Comparison of ENCODE assay signal across 20 cellular contexts in the genomic region with DNA sequence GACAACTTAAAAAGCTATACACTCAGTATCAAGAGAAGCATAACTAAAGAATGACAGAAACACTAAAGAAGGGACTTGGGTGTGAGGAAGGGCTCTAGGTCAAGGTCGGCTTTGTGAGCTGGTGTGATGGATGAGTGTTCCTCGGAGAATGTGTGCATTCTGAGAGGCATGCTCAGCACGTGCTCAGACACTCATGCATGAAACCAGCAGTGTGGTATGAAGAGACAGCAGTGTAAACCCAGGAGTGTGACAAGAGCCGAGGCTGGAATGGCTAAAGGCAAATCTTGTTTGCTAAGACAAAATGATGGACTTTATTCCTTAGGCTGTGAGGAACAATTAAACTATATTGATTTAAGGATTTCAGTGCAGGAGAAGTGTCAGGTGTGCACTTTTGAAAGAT.
DNase-seq lines count a peak whose midpoint lies in the region; ATAC-seq, FAIRE-seq and TF ChIP-seq lines count a peak whose summit lies in the region.
"Had no signal": no experiment of that assay in that cellular context is flagged by ENCODE, and none has a peak within 500 bp of the region (broad histone marks: within the 10 kb centered on the region; RNA-seq: fewer than 3 reads in every experiment).

No MANE protein-coding gene starts in this region.

- H4K20me1 ChIP-seq in IMR-90 (ENCODE audit: insufficient read depth, low read length), result no peaks in the 10 kb centered on the region

- no peak overlapping the region for H3K18ac ChIP-seq in IMR-90 (ENCODE audit: low read depth, low read length)

- H3K4me1 ChIP-seq in IMR-90 (ENCODE audit: control insufficient read depth, insufficient read depth, low read length) (no peaks in the 10 kb centered on the region), upper lobe of right lung (no peaks in the 10 kb centered on the region)
- H3K4me1 ChIP-seq: heart right ventricle had no signal

- no peak for TF ChIP-seq RAD21 in IMR-90 (IDR thresholded peaks at IDR 0.05; ENCODE audit: low read length)

- dilution Hi-C loops in IMR-90 (cut with HindIII; ENCODE audit: low sequenced_read_pairs, unreplicated experiment), result no loop called here

- no peak overlapping the region for H2AFZ ChIP-seq in IMR-90 (replicated peaks; ENCODE audit: low read length, poor library complexity)

- H4K8ac ChIP-seq in IMR-90 (ENCODE audit: low read depth in 2 of 2, low read length in 2 of 2), result no peak overlapping the region

- H3K79me1 ChIP-seq in IMR-90 (ENCODE audit: low read depth in 1 of 2, low read length in 2 of 2), result peaks cover 0 to 6% of the 10 kb centered on the region in 2 experiments; a peak in 1 of 4 replicates

- peak; percentile 12 for DNase-seq in AG10803 (ENCODE audit: low read depth)
- peak; percentile 78 for DNase-seq in IMR-90
- peak; percentile 19 for DNase-seq in bronchial epithelial cell (ENCODE audit: low read depth)
- DNase-seq in left colon, result no peak
- DNase-seq in HEK293T (ENCODE audit: extremely low spot score), result no peak
- DNase-seq in upper lobe of right lung, result no peak
- no peak for DNase-seq in NCI-H187 treated with DMSO at 0.1 percent for 48 hours (lab: John Stamatoyannopoulos, UW)
- DNase-seq: activated CD4-positive, alpha-beta T cell treated with anti-CD3 and anti-CD28 coated beads for 4 hours; caudate nucleus; CD4-positive, alpha-beta memory T cell; esophagus squamous epithelium; heart right ventricle; KG1; NCI-H526 treated with DMSO at 0.1 percent for 48 hours; stimulated activated CD4-positive, alpha-beta T cell treated with anti-CD3 and anti-CD28 coated beads, Interleukin-15, amount 100 ng/mL, for 24 hours; stimulated activated naive B cell treated with anti-CD40 and anti-IgM and Interleukin-4, amounts not matched to agents 10 μg/mL and 1 μg/mL and 100 μg/mL, for 72 hours; upper lobe of left lung had no signal

- H3K27me3 ChIP-seq in IMR-90 (ENCODE audit: control insufficient read depth, insufficient read depth, low read length) (no peaks in the 10 kb centered on the region), bronchial epithelial cell (ENCODE audit: control insufficient read depth, insufficient read depth, low read length) (no peaks in the 10 kb centered on the region), upper lobe of right lung (no peaks in the 10 kb centered on the region)
- H3K27me3 ChIP-seq: adrenal gland, esophagus squamous epithelium, heart right ventricle, upper lobe of left lung had no signal

- WGBS in IMR-90 (ENCODE audit: extremely low coverage in 2 of 2, insufficient read length in 1 of 2), 2 experiments, result 22% methylated on average over 3 of the region's 4 CpGs; no CpG with 5 or more reads in 1 of the 2 experiments

- TF ChIP-seq POLR2A in IMR-90 (IDR thresholded peaks at IDR 0.05; ENCODE audit: low read depth, low read length), result no peak

- FAIRE-seq in bronchial epithelial cell (lab: Jason Lieb, UNC), result peak; percentile 18
- FAIRE-seq: islet of Langerhans had no signal

- POLR2A ChIA-PET in IMR-90 (lab: Charles Lee; ENCODE audit: unreplicated experiment), result no interaction called here
- POLR2A ChIA-PET in HEK293T (lab: Yijun Ruan, JAX), result no interaction called here

- no peak overlapping the region for H3K9ac ChIP-seq in IMR-90 (ENCODE audit: low read depth, low read length)

- H3K9me3 ChIP-seq in IMR-90 (ENCODE audit: control insufficient read depth, insufficient read depth, low read length), result no peaks in the 10 kb centered on the region
- H3K9me3 ChIP-seq in upper lobe of right lung, result no peaks in the 10 kb centered on the region
- H3K9me3 ChIP-seq: adrenal gland, esophagus squamous epithelium, heart right ventricle, upper lobe of left lung had no signal

- H3K4me3 ChIP-seq in AG10803 (ENCODE audit: low read length) (no peak overlapping the region), IMR-90 (ENCODE audit: insufficient read depth, low read depth, low read length) (no peak overlapping the region), bronchial epithelial cell (ENCODE audit: low read depth, low read length) (no peak overlapping the region), upper lobe of right lung (no peak overlapping the region)
- H3K4me3 ChIP-seq: adrenal gland, esophagus squamous epithelium, heart right ventricle, upper lobe of left lung had no signal

- CTCF ChIA-PET in IMR-90 (lab: Yijun Ruan, JAX) (interaction anchor here (1.0 kb wide), 1 partner anchor 155 kb away, joined by 3 read pairs; no protein-coding TSS in a partner anchor), HEK293T (lab: Yijun Ruan, JAX) (interaction anchor here (1.0 to 5.1 kb wide), 2 partner anchors 13 to 14 kb away, joined by 3 to 22 read pairs; no protein-coding TSS in a partner anchor)

- H3K27ac ChIP-seq in IMR-90 (ENCODE audit: insufficient read depth, low read length), result no peak overlapping the region
- no peak overlapping the region for H3K27ac ChIP-seq in upper lobe of right lung
- H3K27ac ChIP-seq: adrenal gland, esophagus squamous epithelium, heart right ventricle, upper lobe of left lung had no signal

- ATAC-seq in IMR-90 (ENCODE audit: low read depth) (peak; percentile 90), left colon (peak; percentile 91), upper lobe of right lung (no peak), SK-N-SH treated with all-trans-retinoic acid at 6 μM for 48 hours (no peak)
- ATAC-seq: heart right ventricle; stimulated activated naive B cell treated with anti-CD40 and anti-IgM and Interleukin-4, amounts not matched to agents 10 μg/mL and 1 μg/mL and 100 μg/mL, for 72 hours had no signal

- H4K91ac ChIP-seq in IMR-90 (ENCODE audit: insufficient read depth, low read depth, low read length), result no peak overlapping the region

- intact Hi-C loops in IMR-90 (cut with micrococcal nuclease) (no loop called here), left colon (cut with DNase I, micrococcal nuclease) (no loop called here), upper lobe of right lung (cut with DNase I) (no loop called here)

- no peak overlapping the region for H3K56ac ChIP-seq in IMR-90 (ENCODE audit: extremely low read depth, insufficient read depth, low read length)

- H3K36me3 ChIP-seq in IMR-90 (ENCODE audit: control insufficient read depth, insufficient read depth, low read length) (peaks cover 7% of the 10 kb centered on the region), bronchial epithelial cell (ENCODE audit: control insufficient read depth, insufficient read depth, low read length) (no peaks in the 10 kb centered on the region), upper lobe of right lung (peaks cover 15% of the 10 kb centered on the region)

- no peak overlapping the region for H3K4ac ChIP-seq in IMR-90 (ENCODE audit: low read depth, low read length)

- no peak overlapping the region for H2AK9ac ChIP-seq in IMR-90 (replicated peaks; ENCODE audit: low read depth, low read length, poor library complexity)

- in situ Hi-C loops in IMR-90 (cut with MboI; ENCODE audit: low sequenced_read_pairs), result no loop called here

- no peak overlapping the region for H2BK15ac ChIP-seq in IMR-90 (ENCODE audit: low read depth, low read length)

- H2BK120ac ChIP-seq in IMR-90 (ENCODE audit: low read depth, low read length), result no peak overlapping the region

- H2BK5ac ChIP-seq in IMR-90 (ENCODE audit: low read depth, low read length, poor library complexity, severe bottlenecking), result no peak overlapping the region

- H3K23ac ChIP-seq in IMR-90 (ENCODE audit: low read depth, low read length), result 0 out of 2 replicates have a peak overlapping the region, but pooled peaks have one; percentile 40

- H3K14ac ChIP-seq in IMR-90 (replicated peaks; ENCODE audit: low read depth, low read length), result 0 out of 2 replicates have a peak overlapping the region, but pooled peaks have one; percentile 35

- no peak overlapping the region for H2BK20ac ChIP-seq in IMR-90 (ENCODE audit: low read depth, low read length)

- TF ChIP-seq CTCF in AG10803 (conservative IDR thresholded peaks at IDR 0.05; ENCODE audit: low read length), result no peak
- no peak for TF ChIP-seq CTCF in IMR-90 (conservative IDR thresholded peaks at IDR 0.05; ENCODE audit: low read depth, low read length)
- no peak for TF ChIP-seq CTCF in bronchial epithelial cell (IDR thresholded peaks at IDR 0.05; ENCODE audit: insufficient read depth, low read length, severe bottlenecking)
- TF ChIP-seq CTCF in upper lobe of right lung (IDR thresholded peaks at IDR 0.05), result no peak

- no peak overlapping the region for H3K4me2 ChIP-seq in IMR-90 (ENCODE audit: low read depth, low read length)

- no peak overlapping the region for H2AK5ac ChIP-seq in IMR-90 (ENCODE audit: low read depth, low read length)

- no peak overlapping the region for H4K5ac ChIP-seq in IMR-90 (ENCODE audit: low read depth, low read length)

- BruUV-seq in IMR-90 (replicated peaks; lab: Mats Ljungman, UMichigan), result no TSS peak

- peaks cover 6% of the 10 kb centered on the region for H3K9me1 ChIP-seq in IMR-90 (ENCODE audit: insufficient read depth, low read length)

TF ChIP-seq in IMR-90, 13 proteins besides CTCF, POLR2A, EP300 and RAD21 (continues in another document):
- TF ChIP-seq MXI1 (IDR thresholded peaks at IDR 0.05; ENCODE audit: borderline replicate concordance, low read depth, low read length) (peak; percentile 85), RFX5 (IDR thresholded peaks at IDR 0.05; ENCODE audit: low read depth, low read length) (no peak)

TF ChIP-seq in HEK293T, 16 proteins besides CTCF, POLR2A, EP300 and RAD21 (continues in another document):
- TF ChIP-seq, protein P1, sequence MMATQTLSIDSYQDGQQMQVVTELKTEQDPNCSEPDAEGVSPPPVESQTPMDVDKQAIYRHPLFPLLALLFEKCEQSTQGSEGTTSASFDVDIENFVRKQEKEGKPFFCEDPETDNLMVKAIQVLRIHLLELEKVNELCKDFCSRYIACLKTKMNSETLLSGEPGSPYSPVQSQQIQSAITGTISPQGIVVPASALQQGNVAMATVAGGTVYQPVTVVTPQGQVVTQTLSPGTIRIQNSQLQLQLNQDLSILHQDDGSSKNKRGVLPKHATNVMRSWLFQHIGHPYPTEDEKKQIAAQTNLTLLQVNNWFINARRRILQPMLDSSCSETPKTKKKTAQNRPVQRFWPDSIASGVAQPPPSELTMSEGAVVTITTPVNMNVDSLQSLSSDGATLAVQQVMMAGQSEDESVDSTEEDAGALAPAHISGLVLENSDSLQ (IDR thresholded peaks at IDR 0.05), result no peak
- TF ChIP-seq L3MBTL2 (conservative IDR thresholded peaks at IDR 0.05) (no peak), FOXA1 (IDR thresholded peaks at IDR 0.05) (no peak), ARNT (IDR thresholded peaks at IDR 0.05) (no peak)

TF ChIP-seq in SK-N-SH treated with all-trans-retinoic acid at 6 μM for 48 hours, 23 proteins besides CTCF, POLR2A, EP300 and RAD21 (continues in another document):
- no peak for TF ChIP-seq BACH2 (CRISPR knock-in tag; IDR thresholded peaks at IDR 0.05; ENCODE audit: borderline replicate concordance)
- TF ChIP-seq ISL1 (CRISPR knock-in tag; IDR thresholded peaks at IDR 0.05), result no peak
- TF ChIP-seq PPARA (CRISPR knock-in tag; IDR thresholded peaks at IDR 0.05; ENCODE audit: borderline replicate concordance), result no peak
- TF ChIP-seq ZC3H10 (CRISPR knock-in tag; IDR thresholded peaks at IDR 0.05), result no peak

Comparison
In these comparisons a context has a peak if more than half of its experiments do, and no peak if none do; other contexts are left out.
1. DNase-seq: peak in AG10803 (single experiment), IMR-90 (single experiment) and bronchial epithelial cell (single experiment); none in left colon (0 of 2), HEK293T (single experiment), upper lobe of right lung (single experiment) and NCI-H187 treated with DMSO at 0.1 percent for 48 hours (single experiment).
2. ATAC-seq: peak in IMR-90 (single experiment) and left colon (single experiment); none in upper lobe of right lung (single experiment) and SK-N-SH treated with all-trans-retinoic acid at 6 μM for 48 hours (single experiment).